Comparison of ENCODE assay signal across 9 cellular contexts in genomic region chr1:74197255-74197654, GRCh38. TPM values are rescaled to one million over a fixed set of nuclear protein-coding genes. Genes with fewer than 3 reads are reported as not detected.
DNase-seq lines count a peak whose midpoint lies in the region; ATAC-seq, FAIRE-seq and TF ChIP-seq lines count a peak whose summit lies in the region.
"Had no signal": no experiment of that assay in that cellular context is flagged by ENCODE, and none has a peak within 500 bp of the region (broad histone marks: within the 10 kb centered on the region; RNA-seq: fewer than 3 reads in every experiment).

No MANE protein-coding gene starts in this region.

- FAIRE-seq in kidney (lab: Jason Lieb, UNC), result no peak

- peak overlapping the region; percentile 94 for H3K27ac Mint-ChIP-seq in activated CD8-positive, alpha-beta T cell treated with anti-CD3 and anti-CD28 coated beads for 36 hours

- H3K9me3 Mint-ChIP-seq in activated T-cell treated with anti-CD3 and anti-CD28 coated beads, Interleukin-2, amount 50 U/mL, for 4 hours, result no peaks in the 10 kb centered on the region
- H3K9me3 Mint-ChIP-seq in activated CD8-positive, alpha-beta T cell treated with anti-CD3 and anti-CD28 coated beads for 36 hours, result no peaks in the 10 kb centered on the region

- H3K36me3 Mint-ChIP-seq in activated T-cell treated with anti-CD3 and anti-CD28 coated beads, Interleukin-2, amount 50 U/mL, for 4 hours (ENCODE audit: insufficient read depth), result peaks cover 6% of the 10 kb centered on the region
- peaks cover 6% of the 10 kb centered on the region for H3K36me3 Mint-ChIP-seq in activated CD8-positive, alpha-beta T cell treated with anti-CD3 and anti-CD28 coated beads for 36 hours (ENCODE audit: low read depth)

- POLR2A ChIA-PET in activated CD8-positive, alpha-beta T cell treated with anti-CD3 and anti-CD28 coated beads for 36 hours (lab: Charles Lee), result interaction anchor here (1.0 kb wide), 1 partner anchor 8 kb away, joined by 3 read pairs; no protein-coding TSS in a partner anchor

- peaks cover 0 to 2% of the 10 kb centered on the region in 2 donors for H3K4me1 ChIP-seq in kidney (ENCODE audit: control insufficient read depth in 1 of 2, insufficient read depth in 1 of 2, low read depth in 1 of 2, low read length in 2 of 2)
- peaks cover 0 to 4% of the 10 kb centered on the region in 2 donors for H3K4me1 ChIP-seq in thyroid gland

- H3K4me3 Mint-ChIP-seq in activated T-cell treated with anti-CD3 and anti-CD28 coated beads, Interleukin-2, amount 50 U/mL, for 4 hours, result peak overlapping the region; percentile 91
- H3K4me3 Mint-ChIP-seq in activated CD8-positive, alpha-beta T cell treated with anti-CD3 and anti-CD28 coated beads for 36 hours, result peak overlapping the region; percentile 85

- no peak for TF ChIP-seq CTCF in activated CD8-positive, alpha-beta T cell treated with anti-CD3 and anti-CD28 coated beads for 36 hours (IDR thresholded peaks at IDR 0.05)
- TF ChIP-seq CTCF in kidney (IDR thresholded peaks at IDR 0.05; ENCODE audit: borderline replicate concordance, extremely low read depth, insufficient read depth) (no peak), thyroid gland (IDR thresholded peaks at IDR 0.05) (no peak)

- TF ChIP-seq POLR2A in thyroid gland (IDR thresholded peaks at IDR 0.05), result no peak

- H3K4me3 ChIP-seq in kidney (ENCODE audit: low read length in 2 of 2) (peak overlapping the region; percentile 93 to 96), thyroid gland (replicated peaks in 1 of 3) (no peak overlapping the region)

- H3K9me3 ChIP-seq in kidney (ENCODE audit: control insufficient read depth in 1 of 2, low read length in 2 of 2) (no peaks in the 10 kb centered on the region), thyroid gland (no peaks in the 10 kb centered on the region)

- no peak for DNase-seq in activated T-cell treated with anti-CD3 and anti-CD28 coated beads, Interleukin-2, amount 50 U/mL, for 4 hours
- no peak for DNase-seq in activated T-cell treated with anti-CD3 and anti-CD28 coated beads, Interleukin-2, amount 50 U/mL, for 1 hour
- DNase-seq in activated CD8-positive, alpha-beta T cell treated with anti-CD3 and anti-CD28 coated beads for 36 hours, result no peak
- DNase-seq in kidney (no peak), thyroid gland (no peak), kidney tubule cell (ENCODE audit: low spot score) (no peak), posterior cingulate gyrus (no peak)
- DNase-seq in stimulated activated CD4-positive, alpha-beta T cell treated with anti-CD3 and anti-CD28 coated beads, Interleukin-4, amount 100 ng/mL, for 1 hour, result no peak

- H3K9ac ChIP-seq in kidney (ENCODE audit: low read length in 2 of 2), result no peak overlapping the region

- intact Hi-C loops in activated CD8-positive, alpha-beta T cell treated with anti-CD3 and anti-CD28 coated beads for 36 hours (cut with micrococcal nuclease), result loop anchor here (10.0 kb wide), 1 partner anchor 538 kb away; the partner anchor contains the start of genes CRYZ and TYW3
- intact Hi-C loops in kidney (cut with DNase I) (no loop called here), thyroid gland (cut with DNase I) (no loop called here), posterior cingulate gyrus (cut with DNase I) (no loop called here)

- H3K27me3 ChIP-seq in thyroid gland, result no peaks in the 10 kb centered on the region

- H3K4me1 Mint-ChIP-seq in activated T-cell treated with anti-CD3 and anti-CD28 coated beads, Interleukin-2, amount 50 U/mL, for 4 hours (ENCODE audit: low read depth), result peaks cover 22% of the 10 kb centered on the region
- H3K4me1 Mint-ChIP-seq in activated CD8-positive, alpha-beta T cell treated with anti-CD3 and anti-CD28 coated beads for 36 hours (ENCODE audit: low read depth), result peaks cover 13% of the 10 kb centered on the region

- no peak overlapping the region for H3K27ac ChIP-seq in kidney (ENCODE audit: low read depth in 2 of 2, low read length in 2 of 2)
- H3K27ac ChIP-seq in thyroid gland, result peak overlapping the region in 2 of 3 donors; percentile 72 to 73

- no peaks in the 10 kb centered on the region for H3K27me3 Mint-ChIP-seq in activated T-cell treated with anti-CD3 and anti-CD28 coated beads, Interleukin-2, amount 50 U/mL, for 4 hours (ENCODE audit: low read depth)
- H3K27me3 Mint-ChIP-seq in activated CD8-positive, alpha-beta T cell treated with anti-CD3 and anti-CD28 coated beads for 36 hours, result no peaks in the 10 kb centered on the region

- CTCF ChIA-PET in activated CD8-positive, alpha-beta T cell treated with anti-CD3 and anti-CD28 coated beads for 36 hours (lab: Charles Lee), result no interaction called here

- no peaks in the 10 kb centered on the region for H3K36me3 ChIP-seq in kidney (ENCODE audit: control insufficient read depth in 1 of 2, insufficient read depth in 2 of 2, low read length in 2 of 2)
- H3K36me3 ChIP-seq in thyroid gland, result peaks cover 4 to 5% of the 10 kb centered on the region in 2 donors

- ATAC-seq in activated T-cell treated with anti-CD3 and anti-CD28 coated beads, Interleukin-2, amount 50 U/mL, for 4 hours, result peak in 1 of 2 donors; percentile 12
- no peak for ATAC-seq in activated CD8-positive, alpha-beta T cell treated with anti-CD3 and anti-CD28 coated beads for 36 hours

- WGBS in thyroid gland, 2 donors, result 92 to 93% methylated on average over 5 of the region's 5 CpGs

RNA-seq across cellular contexts. Expression of gene LRRIQ3, which starts 0.7 kb away (rescaled TPM):
- 1 to 10 TPM in 2 of 3 donors, under 1 TPM in 1; 0.56 to 2.6 (median 1.4) TPM for total RNA-seq in activated T-cell treated with anti-CD3 and anti-CD28 coated beads, Interleukin-2, amount 50 U/mL, for 4 hours
- total RNA-seq in activated CD8-positive, alpha-beta T cell treated with anti-CD3 and anti-CD28 coated beads for 36 hours, result 1 to 10 TPM in 1 of 2 experiments, under 1 TPM in 1; 0.96 to 1.1 TPM
- total RNA-seq in kidney, result 1.6 TPM
- 2.4 TPM for polyA plus RNA-seq in kidney (ENCODE audit: insufficient read depth, low read depth, low replicate concordance)
- total RNA-seq in thyroid gland, result 1 to 10 TPM; 1.3 to 5.0 (median 2.6) TPM

RNA-seq across cellular contexts. Expression of gene FPGT, which starts 0.8 kb away (rescaled TPM):
- total RNA-seq in activated T-cell treated with anti-CD3 and anti-CD28 coated beads, Interleukin-2, amount 50 U/mL, for 4 hours, result 10 to 100 TPM in 2 of 3 donors, 1 to 10 TPM in 1; 9.3 to 11.9 (median 11.8) TPM
- 1 to 10 TPM; 7.2 to 9.7 TPM for total RNA-seq in activated CD8-positive, alpha-beta T cell treated with anti-CD3 and anti-CD28 coated beads for 36 hours
- total RNA-seq in kidney (23.0 TPM), thyroid gland (10 to 100 TPM; 20.7 to 31.8 (median 26.6) TPM)
- polyA plus RNA-seq in kidney (ENCODE audit: insufficient read depth, low read depth, low replicate concordance), result 8.0 TPM

RNA-seq across cellular contexts. Expression of gene TNNI3K, which starts 37.9 kb away (rescaled TPM):
- not detected for total RNA-seq in activated T-cell treated with anti-CD3 and anti-CD28 coated beads, Interleukin-2, amount 50 U/mL, for 4 hours
- total RNA-seq in activated CD8-positive, alpha-beta T cell treated with anti-CD3 and anti-CD28 coated beads for 36 hours, result under 1 TPM in 1 of 2 experiments, not detected in 1; 0.52 TPM
- total RNA-seq in kidney (1.4 TPM), thyroid gland (1 to 10 TPM in 1 of 4 donors, under 1 TPM in 1, not detected in 2; 0.73 to 2.0 TPM)
- 2.2 TPM for polyA plus RNA-seq in kidney (ENCODE audit: insufficient read depth, low read depth, low replicate concordance)
- total RNA-seq: Daoy had no signal

Comparison
In these comparisons a context has a peak if more than half of its experiments do, and no peak if none do; other contexts are left out.
1. H3K27ac ChIP-seq: peak in thyroid gland (2 of 3); none in kidney (0 of 2).
2. H3K4me3 ChIP-seq: peak in kidney (2 of 2); none in thyroid gland (0 of 3).